1 cellular context compared by ENCODE assay signal in the genomic region with DNA sequence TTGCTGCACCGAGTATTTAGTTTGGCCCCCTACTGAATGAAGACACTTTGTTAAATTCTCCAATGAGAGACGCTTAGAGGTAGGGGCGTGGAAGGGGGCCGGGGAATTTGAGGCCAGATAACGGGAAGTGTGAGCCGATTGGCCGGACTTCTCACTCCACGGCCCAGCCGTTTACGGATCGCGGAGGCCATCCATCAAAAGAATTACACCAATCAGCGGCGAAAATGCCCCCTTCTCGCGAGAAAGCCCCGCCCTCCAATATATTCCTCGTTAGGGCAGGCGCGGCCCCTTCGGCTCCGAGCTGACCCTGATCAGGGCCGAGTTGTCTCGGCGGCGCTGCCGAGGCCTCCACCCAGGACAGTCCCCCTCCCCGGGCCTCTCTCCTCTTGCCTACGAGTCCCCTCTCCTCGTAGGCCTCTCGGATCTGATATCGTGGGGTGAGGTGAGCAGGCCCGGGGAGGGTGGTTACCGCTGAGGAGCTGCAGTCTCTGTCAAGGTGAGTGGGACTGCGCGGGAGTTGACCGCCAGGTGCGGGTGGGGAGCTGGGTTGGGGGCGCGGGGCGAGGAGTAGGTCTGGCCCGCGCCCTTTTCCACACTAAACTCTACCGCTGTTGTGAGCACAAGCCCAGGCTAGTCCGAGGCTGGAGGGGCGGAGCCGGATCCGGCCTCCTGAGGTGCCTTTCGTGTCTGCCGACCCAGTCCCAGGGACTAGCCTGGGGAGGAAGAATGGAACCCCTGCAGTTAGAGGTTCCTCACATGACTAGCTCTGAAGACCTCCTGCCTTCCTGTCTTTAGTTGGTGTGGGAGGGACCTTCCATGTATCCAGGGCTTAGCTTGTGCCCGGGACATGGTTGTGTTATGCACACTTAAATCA.
A peak's percentile ranks its signal among the peaks of the same experiment; 100 is the strongest.
TF ChIP-seq lines count a peak whose summit lies in the region.

A gene with protein sequence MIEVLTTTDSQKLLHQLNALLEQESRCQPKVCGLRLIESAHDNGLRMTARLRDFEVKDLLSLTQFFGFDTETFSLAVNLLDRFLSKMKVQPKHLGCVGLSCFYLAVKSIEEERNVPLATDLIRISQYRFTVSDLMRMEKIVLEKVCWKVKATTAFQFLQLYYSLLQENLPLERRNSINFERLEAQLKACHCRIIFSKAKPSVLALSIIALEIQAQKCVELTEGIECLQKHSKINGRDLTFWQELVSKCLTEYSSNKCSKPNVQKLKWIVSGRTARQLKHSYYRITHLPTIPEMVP (plus strand): TSS at position 287 of the 874 bp plus-strand sequence. CDS start 1,662 bp downstream, outside the sequence.

TF ChIP-seq in HepG2, 621 proteins besides CTCF, POLR2A, EP300 and RAD21 (continued from another document and continues in another):
- no peak for TF ChIP-seq PRDM10 (CRISPR knock-in tag; IDR thresholded peaks at IDR 0.05; ENCODE audit: low read depth)
- TF ChIP-seq RFX5 (IDR thresholded peaks at IDR 0.05; ENCODE audit: low read depth, low read length) = peak; percentile 61; the same call in 1 of the 2 replicates
- TF ChIP-seq, protein P1, sequence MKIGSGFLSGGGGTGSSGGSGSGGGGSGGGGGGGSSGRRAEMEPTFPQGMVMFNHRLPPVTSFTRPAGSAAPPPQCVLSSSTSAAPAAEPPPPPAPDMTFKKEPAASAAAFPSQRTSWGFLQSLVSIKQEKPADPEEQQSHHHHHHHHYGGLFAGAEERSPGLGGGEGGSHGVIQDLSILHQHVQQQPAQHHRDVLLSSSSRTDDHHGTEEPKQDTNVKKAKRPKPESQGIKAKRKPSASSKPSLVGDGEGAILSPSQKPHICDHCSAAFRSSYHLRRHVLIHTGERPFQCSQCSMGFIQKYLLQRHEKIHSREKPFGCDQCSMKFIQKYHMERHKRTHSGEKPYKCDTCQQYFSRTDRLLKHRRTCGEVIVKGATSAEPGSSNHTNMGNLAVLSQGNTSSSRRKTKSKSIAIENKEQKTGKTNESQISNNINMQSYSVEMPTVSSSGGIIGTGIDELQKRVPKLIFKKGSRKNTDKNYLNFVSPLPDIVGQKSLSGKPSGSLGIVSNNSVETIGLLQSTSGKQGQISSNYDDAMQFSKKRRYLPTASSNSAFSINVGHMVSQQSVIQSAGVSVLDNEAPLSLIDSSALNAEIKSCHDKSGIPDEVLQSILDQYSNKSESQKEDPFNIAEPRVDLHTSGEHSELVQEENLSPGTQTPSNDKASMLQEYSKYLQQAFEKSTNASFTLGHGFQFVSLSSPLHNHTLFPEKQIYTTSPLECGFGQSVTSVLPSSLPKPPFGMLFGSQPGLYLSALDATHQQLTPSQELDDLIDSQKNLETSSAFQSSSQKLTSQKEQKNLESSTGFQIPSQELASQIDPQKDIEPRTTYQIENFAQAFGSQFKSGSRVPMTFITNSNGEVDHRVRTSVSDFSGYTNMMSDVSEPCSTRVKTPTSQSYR (CRISPR knock-in tag; IDR thresholded peaks at IDR 0.05; ENCODE audit: borderline replicate concordance) = no peak
- TF ChIP-seq ZFP91 (CRISPR knock-in tag; IDR thresholded peaks at IDR 0.05; ENCODE audit: borderline replicate concordance) = peak; percentile 81; the same call in 1 of the 2 replicates
- no peak for TF ChIP-seq FOXA1 (IDR thresholded peaks at IDR 0.05)
- no peak; the same call in 1 of the 2 replicates for TF ChIP-seq FOXA1 (CRISPR knock-in tag; IDR thresholded peaks at IDR 0.05)
- TF ChIP-seq PRMT3 (CRISPR knock-in tag; IDR thresholded peaks at IDR 0.05; ENCODE audit: borderline replicate concordance, low read depth) = no peak
- peak; percentile 63; the same call in 1 of the 2 replicates for TF ChIP-seq ZNF44 (CRISPR knock-in tag; IDR thresholded peaks at IDR 0.05)
- TF ChIP-seq AHR (CRISPR knock-in tag; IDR thresholded peaks at IDR 0.05) = no peak
- peak; percentile 81 for TF ChIP-seq ARID4A (CRISPR knock-in tag; IDR thresholded peaks at IDR 0.05; ENCODE audit: borderline replicate concordance)
- no peak for TF ChIP-seq SIX1 (CRISPR knock-in tag; IDR thresholded peaks at IDR 0.05; ENCODE audit: borderline replicate concordance)
- TF ChIP-seq TARDBP (CRISPR knock-in tag; IDR thresholded peaks at IDR 0.05) = peak; percentile 27; the same call in 1 of the 2 replicates
- TF ChIP-seq, protein P2, sequence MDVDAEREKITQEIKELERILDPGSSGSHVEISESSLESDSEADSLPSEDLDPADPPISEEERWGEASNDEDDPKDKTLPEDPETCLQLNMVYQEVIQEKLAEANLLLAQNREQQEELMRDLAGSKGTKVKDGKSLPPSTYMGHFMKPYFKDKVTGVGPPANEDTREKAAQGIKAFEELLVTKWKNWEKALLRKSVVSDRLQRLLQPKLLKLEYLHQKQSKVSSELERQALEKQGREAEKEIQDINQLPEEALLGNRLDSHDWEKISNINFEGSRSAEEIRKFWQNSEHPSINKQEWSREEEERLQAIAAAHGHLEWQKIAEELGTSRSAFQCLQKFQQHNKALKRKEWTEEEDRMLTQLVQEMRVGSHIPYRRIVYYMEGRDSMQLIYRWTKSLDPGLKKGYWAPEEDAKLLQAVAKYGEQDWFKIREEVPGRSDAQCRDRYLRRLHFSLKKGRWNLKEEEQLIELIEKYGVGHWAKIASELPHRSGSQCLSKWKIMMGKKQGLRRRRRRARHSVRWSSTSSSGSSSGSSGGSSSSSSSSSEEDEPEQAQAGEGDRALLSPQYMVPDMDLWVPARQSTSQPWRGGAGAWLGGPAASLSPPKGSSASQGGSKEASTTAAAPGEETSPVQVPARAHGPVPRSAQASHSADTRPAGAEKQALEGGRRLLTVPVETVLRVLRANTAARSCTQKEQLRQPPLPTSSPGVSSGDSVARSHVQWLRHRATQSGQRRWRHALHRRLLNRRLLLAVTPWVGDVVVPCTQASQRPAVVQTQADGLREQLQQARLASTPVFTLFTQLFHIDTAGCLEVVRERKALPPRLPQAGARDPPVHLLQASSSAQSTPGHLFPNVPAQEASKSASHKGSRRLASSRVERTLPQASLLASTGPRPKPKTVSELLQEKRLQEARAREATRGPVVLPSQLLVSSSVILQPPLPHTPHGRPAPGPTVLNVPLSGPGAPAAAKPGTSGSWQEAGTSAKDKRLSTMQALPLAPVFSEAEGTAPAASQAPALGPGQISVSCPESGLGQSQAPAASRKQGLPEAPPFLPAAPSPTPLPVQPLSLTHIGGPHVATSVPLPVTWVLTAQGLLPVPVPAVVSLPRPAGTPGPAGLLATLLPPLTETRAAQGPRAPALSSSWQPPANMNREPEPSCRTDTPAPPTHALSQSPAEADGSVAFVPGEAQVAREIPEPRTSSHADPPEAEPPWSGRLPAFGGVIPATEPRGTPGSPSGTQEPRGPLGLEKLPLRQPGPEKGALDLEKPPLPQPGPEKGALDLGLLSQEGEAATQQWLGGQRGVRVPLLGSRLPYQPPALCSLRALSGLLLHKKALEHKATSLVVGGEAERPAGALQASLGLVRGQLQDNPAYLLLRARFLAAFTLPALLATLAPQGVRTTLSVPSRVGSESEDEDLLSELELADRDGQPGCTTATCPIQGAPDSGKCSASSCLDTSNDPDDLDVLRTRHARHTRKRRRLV (CRISPR knock-in tag; IDR thresholded peaks at IDR 0.05) = 0 out of 2 replicates have a peak, but pooled peaks have one; percentile 34
- TF ChIP-seq RELA (CRISPR knock-in tag; IDR thresholded peaks at IDR 0.05) = no peak
- no peak for TF ChIP-seq ZNF850 (CRISPR knock-in tag; conservative IDR thresholded peaks at IDR 0.05)
- TF ChIP-seq MAX (IDR thresholded peaks at IDR 0.05) = peak; percentile 64
- 0 out of 2 replicates have a peak, but pooled peaks have one; percentile 62 for TF ChIP-seq ZNF776 (CRISPR knock-in tag; IDR thresholded peaks at IDR 0.05)
- TF ChIP-seq PAF1 (CRISPR knock-in tag; IDR thresholded peaks at IDR 0.05) = no peak
- no peak for TF ChIP-seq ZNF549 (CRISPR knock-in tag; IDR thresholded peaks at IDR 0.05)
- TF ChIP-seq, protein P3, sequence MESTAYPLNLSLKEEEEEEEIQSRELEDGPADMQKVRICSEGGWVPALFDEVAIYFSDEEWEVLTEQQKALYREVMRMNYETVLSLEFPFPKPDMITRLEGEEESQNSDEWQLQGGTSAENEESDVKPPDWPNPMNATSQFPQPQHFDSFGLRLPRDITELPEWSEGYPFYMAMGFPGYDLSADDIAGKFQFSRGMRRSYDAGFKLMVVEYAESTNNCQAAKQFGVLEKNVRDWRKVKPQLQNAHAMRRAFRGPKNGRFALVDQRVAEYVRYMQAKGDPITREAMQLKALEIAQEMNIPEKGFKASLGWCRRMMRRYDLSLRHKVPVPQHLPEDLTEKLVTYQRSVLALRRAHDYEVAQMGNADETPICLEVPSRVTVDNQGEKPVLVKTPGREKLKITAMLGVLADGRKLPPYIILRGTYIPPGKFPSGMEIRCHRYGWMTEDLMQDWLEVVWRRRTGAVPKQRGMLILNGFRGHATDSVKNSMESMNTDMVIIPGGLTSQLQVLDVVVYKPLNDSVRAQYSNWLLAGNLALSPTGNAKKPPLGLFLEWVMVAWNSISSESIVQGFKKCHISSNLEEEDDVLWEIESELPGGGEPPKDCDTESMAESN (CRISPR knock-in tag; conservative IDR thresholded peaks at IDR 0.05) = 0 out of 2 replicates have a peak, but pooled peaks have one; percentile 36
- peak; percentile 27; the same call in 1 of the 2 replicates for TF ChIP-seq BCL6 (CRISPR knock-in tag; IDR thresholded peaks at IDR 0.05)
- peak; percentile 90 for TF ChIP-seq NFYC (CRISPR knock-in tag; IDR thresholded peaks at IDR 0.05)
- TF ChIP-seq SIN3B (IDR thresholded peaks at IDR 0.05; ENCODE audit: low read length) = no peak
- TF ChIP-seq, protein P4, sequence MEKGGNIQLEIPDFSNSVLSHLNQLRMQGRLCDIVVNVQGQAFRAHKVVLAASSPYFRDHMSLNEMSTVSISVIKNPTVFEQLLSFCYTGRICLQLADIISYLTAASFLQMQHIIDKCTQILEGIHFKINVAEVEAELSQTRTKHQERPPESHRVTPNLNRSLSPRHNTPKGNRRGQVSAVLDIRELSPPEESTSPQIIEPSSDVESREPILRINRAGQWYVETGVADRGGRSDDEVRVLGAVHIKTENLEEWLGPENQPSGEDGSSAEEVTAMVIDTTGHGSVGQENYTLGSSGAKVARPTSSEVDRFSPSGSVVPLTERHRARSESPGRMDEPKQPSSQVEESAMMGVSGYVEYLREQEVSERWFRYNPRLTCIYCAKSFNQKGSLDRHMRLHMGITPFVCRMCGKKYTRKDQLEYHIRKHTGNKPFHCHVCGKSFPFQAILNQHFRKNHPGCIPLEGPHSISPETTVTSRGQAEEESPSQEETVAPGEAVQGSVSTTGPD (CRISPR knock-in tag; IDR thresholded peaks at IDR 0.05) = no peak
- TF ChIP-seq DMAP1 (CRISPR knock-in tag; IDR thresholded peaks at IDR 0.05) = peak; percentile 76
- TF ChIP-seq NKX3-1 (CRISPR knock-in tag; IDR thresholded peaks at IDR 0.05) = 0 out of 2 replicates have a peak, but pooled peaks have one; percentile 1
- TF ChIP-seq ZNF616 (CRISPR knock-in tag; IDR thresholded peaks at IDR 0.05; ENCODE audit: low read depth) = no peak
